24 cellular contexts compared by ENCODE assay signal in genomic region chr17:17806035-17806434, GRCh38. TPM values are rescaled to one million over a fixed set of nuclear protein-coding genes. Genes with fewer than 3 reads are reported as not detected.
DNase-seq lines count a peak whose midpoint lies in the region; ATAC-seq and TF ChIP-seq lines count a peak whose summit lies in the region.
"Had no signal": no experiment of that assay in that cellular context is flagged by ENCODE, and none has a peak within 500 bp of the region (broad histone marks: within the 10 kb centered on the region; RNA-seq: fewer than 3 reads in every experiment).

No MANE protein-coding gene starts in this region.

- no peak overlapping the region for H2AFZ ChIP-seq in neural progenitor cell (replicated peaks)
- H2AFZ ChIP-seq: GM23248 had no signal

- H3K27ac ChIP-seq in CD8-positive, alpha-beta T cell (ENCODE audit: low read depth, low read length), result no peak overlapping the region
- no peak overlapping the region for H3K27ac ChIP-seq in neural progenitor cell
- no peak overlapping the region for H3K27ac ChIP-seq in tibial artery
- H3K27ac ChIP-seq: GM23248, SK-N-MC, VCaP had no signal

- H3K27me3 ChIP-seq in CD8-positive, alpha-beta T cell (ENCODE audit: insufficient read depth, low read length), result no peaks in the 10 kb centered on the region
- H3K27me3 ChIP-seq in neural progenitor cell, result peaks cover 27% of the 10 kb centered on the region
- H3K27me3 ChIP-seq in tibial artery, result no peaks in the 10 kb centered on the region
- H3K27me3 ChIP-seq: tibial nerve had no signal

- peaks cover 23% of the 10 kb centered on the region for H3K36me3 Mint-ChIP-seq in activated CD8-positive, alpha-beta T cell treated with anti-CD3 and anti-CD28 coated beads, Interleukin-2, amount 10 ng/mL, durations not matched to agents 7 days and 5 days (ENCODE audit: low read depth)
- peaks cover 13% of the 10 kb centered on the region for H3K36me3 Mint-ChIP-seq in activated CD8-positive, alpha-beta T cell treated with anti-CD3 and anti-CD28 coated beads for 36 hours (ENCODE audit: low read depth)
- peaks cover 36% of the 10 kb centered on the region for H3K36me3 Mint-ChIP-seq in CD8-positive, alpha-beta T cell
- peaks cover 11% of the 10 kb centered on the region for H3K36me3 Mint-ChIP-seq in central memory CD8-positive, alpha-beta T cell (ENCODE audit: insufficient read depth)
- peaks cover 19% of the 10 kb centered on the region for H3K36me3 Mint-ChIP-seq in neural progenitor cell

- no peak overlapping the region for H3K4me3 Mint-ChIP-seq in activated CD8-positive, alpha-beta T cell treated with anti-CD3 and anti-CD28 coated beads, Interleukin-2, amount 10 ng/mL, durations not matched to agents 7 days and 5 days
- no peak overlapping the region for H3K4me3 Mint-ChIP-seq in activated CD8-positive, alpha-beta T cell treated with anti-CD3 and anti-CD28 coated beads for 36 hours
- no peak overlapping the region for H3K4me3 Mint-ChIP-seq in CD8-positive, alpha-beta T cell
- no peak overlapping the region for H3K4me3 Mint-ChIP-seq in central memory CD8-positive, alpha-beta T cell
- no peak overlapping the region for H3K4me3 Mint-ChIP-seq in neural progenitor cell
- H3K4me3 Mint-ChIP-seq: activated CD4-positive, alpha-beta T cell treated with anti-CD3 and anti-CD28 coated beads, Interleukin-2, amount 10 ng/mL, durations not matched to agents 7 days and 5 days; dendritic cell treated with granulocyte-macrophage colony-stimulating factor and Interleukin-4, amounts not matched to agents 40 ng/mL and 50 ng/mL, for 4 days; stimulated activated naive CD8-positive, alpha-beta T cell treated with anti-CD3 and anti-CD28 coated beads, Interleukin-15, Interleukin-2, amounts not matched to agents 100 ng/mL and 50 ng/mL, for 24 hours; T-helper 2 cell treated with Interferon-gamma antibody and Interleukin-4, amounts not matched to agents 5 μg/mL and 100 μg/mL, for 36 hours had no signal

- intact Hi-C loops in activated CD8-positive, alpha-beta T cell treated with anti-CD3 and anti-CD28 coated beads for 36 hours (cut with micrococcal nuclease), result no loop called here
- intact Hi-C loops in CD8-positive, alpha-beta T cell (cut with DNase I, micrococcal nuclease), result no loop called here
- intact Hi-C loops in tibial artery (cut with DNase I; ENCODE audit: low total_unique reads), result loop anchor here (10.0 kb wide), 1 partner anchor 219 kb away; no protein-coding TSS in a partner anchor

- H3K4me3 ChIP-seq in CD8-positive, alpha-beta T cell (ENCODE audit: low read depth, low read length), result no peak overlapping the region
- H3K4me3 ChIP-seq in neural progenitor cell, result no peak overlapping the region
- no peak overlapping the region for H3K4me3 ChIP-seq in tibial artery
- H3K4me3 ChIP-seq: GM23248, SK-N-MC, tibial nerve had no signal

- no peak for DNase-seq in activated CD8-positive, alpha-beta T cell treated with anti-CD3 and anti-CD28 coated beads, Interleukin-2, amount 10 ng/mL, durations not matched to agents 7 days and 5 days
- DNase-seq in activated CD8-positive, alpha-beta T cell treated with anti-CD3 and anti-CD28 coated beads for 36 hours, result no peak
- no peak for DNase-seq in CD8-positive, alpha-beta T cell
- DNase-seq in central memory CD8-positive, alpha-beta T cell (ENCODE audit: low spot score in 2 of 2), result no peak
- DNase-seq in neural progenitor cell (ENCODE audit: low spot score) (no peak), tibial artery (no peak)
- DNase-seq: activated CD4-positive, alpha-beta T cell treated with anti-CD3 and anti-CD28 coated beads, Interleukin-2, amount 10 ng/mL, durations not matched to agents 7 days and 5 days; activated CD8-positive, alpha-beta memory T cell treated with anti-CD3 and anti-CD28 coated beads, Interleukin-2, amount 50 U/mL, for 4 hours; activated gamma-delta T cell; AML-193; amniotic stem cell; CD8-positive, alpha-beta memory T cell; NCI-H2081; NCI-H774; stimulated activated CD4-positive, alpha-beta T cell treated with anti-CD3 and anti-CD28 coated beads, Interleukin-4, amount 100 ng/mL, for 4 hours had no signal

- H3K9ac ChIP-seq in neural progenitor cell, result no peak overlapping the region
- H3K9ac ChIP-seq: GM23248 had no signal

- no peaks in the 10 kb centered on the region for H3K9me3 ChIP-seq in CD8-positive, alpha-beta T cell (ENCODE audit: low read length)
- H3K9me3 ChIP-seq in neural progenitor cell (ENCODE audit: low read depth) (no peaks in the 10 kb centered on the region), tibial artery (no peaks in the 10 kb centered on the region)
- H3K9me3 ChIP-seq: tibial nerve had no signal

- CTCF ChIA-PET in activated CD8-positive, alpha-beta T cell treated with anti-CD3 and anti-CD28 coated beads, Interleukin-2, amount 10 ng/mL, durations not matched to agents 7 days and 5 days (lab: Charles Lee), result interaction anchor here (1.1 kb wide), 1 partner anchor 113 kb away, joined by 3 read pairs; no protein-coding TSS in a partner anchor
- CTCF ChIA-PET in activated CD8-positive, alpha-beta T cell treated with anti-CD3 and anti-CD28 coated beads for 36 hours (lab: Charles Lee), result interaction anchor here (0.8 to 2.1 kb wide), 4 partner anchors 9 to 71 kb away, joined by 3 to 4 read pairs (median 3); no protein-coding TSS in a partner anchor
- CTCF ChIA-PET in CD8-positive, alpha-beta T cell (lab: Charles Lee), result interaction anchor here (1.0 to 11.2 kb wide), 2 partner anchors 9 to 48 kb away, joined by 4 to 308 read pairs; no protein-coding TSS in a partner anchor

- H3K9me3 Mint-ChIP-seq in activated CD8-positive, alpha-beta T cell treated with anti-CD3 and anti-CD28 coated beads, Interleukin-2, amount 10 ng/mL, durations not matched to agents 7 days and 5 days (ENCODE audit: insufficient read depth), result no peaks in the 10 kb centered on the region
- no peaks in the 10 kb centered on the region for H3K9me3 Mint-ChIP-seq in activated CD8-positive, alpha-beta T cell treated with anti-CD3 and anti-CD28 coated beads for 36 hours
- no peaks in the 10 kb centered on the region for H3K9me3 Mint-ChIP-seq in CD8-positive, alpha-beta T cell
- H3K9me3 Mint-ChIP-seq in central memory CD8-positive, alpha-beta T cell, result no peaks in the 10 kb centered on the region
- H3K9me3 Mint-ChIP-seq in neural progenitor cell, result no peaks in the 10 kb centered on the region
- H3K9me3 Mint-ChIP-seq: activated CD4-positive, alpha-beta T cell treated with anti-CD3 and anti-CD28 coated beads, Interleukin-2, amount 10 ng/mL, durations not matched to agents 7 days and 5 days; CD8-positive, alpha-beta memory T cell; dendritic cell treated with granulocyte-macrophage colony-stimulating factor and Interleukin-4, amounts not matched to agents 40 ng/mL and 50 ng/mL, for 4 days; stimulated activated naive CD8-positive, alpha-beta T cell treated with anti-CD3 and anti-CD28 coated beads, Interleukin-15, Interleukin-2, amounts not matched to agents 100 ng/mL and 50 ng/mL, for 24 hours; T-helper 2 cell treated with Interferon-gamma antibody and Interleukin-4, amounts not matched to agents 5 μg/mL and 100 μg/mL, for 36 hours had no signal

- peaks cover 16% of the 10 kb centered on the region for H3K4me1 Mint-ChIP-seq in activated CD8-positive, alpha-beta T cell treated with anti-CD3 and anti-CD28 coated beads, Interleukin-2, amount 10 ng/mL, durations not matched to agents 7 days and 5 days (ENCODE audit: low read depth)
- H3K4me1 Mint-ChIP-seq in activated CD8-positive, alpha-beta T cell treated with anti-CD3 and anti-CD28 coated beads for 36 hours (ENCODE audit: low read depth), result peaks cover 13% of the 10 kb centered on the region
- H3K4me1 Mint-ChIP-seq in CD8-positive, alpha-beta T cell (ENCODE audit: low read depth), result peaks cover 8% of the 10 kb centered on the region
- H3K4me1 Mint-ChIP-seq in central memory CD8-positive, alpha-beta T cell, result peaks cover 8% of the 10 kb centered on the region
- peaks cover 22% of the 10 kb centered on the region for H3K4me1 Mint-ChIP-seq in neural progenitor cell

- no peaks in the 10 kb centered on the region for H3K4me1 ChIP-seq in CD8-positive, alpha-beta T cell (ENCODE audit: insufficient read depth, low read length)
- H3K4me1 ChIP-seq in neural progenitor cell, result peaks cover 20% of the 10 kb centered on the region
- peaks cover 0 to 20% (median 14%) of the 10 kb centered on the region in 4 donors for H3K4me1 ChIP-seq in tibial artery

- no peaks in the 10 kb centered on the region for H3K79me2 ChIP-seq in neural progenitor cell (ENCODE audit: low read depth)

- H4K20me1 ChIP-seq in neural progenitor cell (ENCODE audit: low read depth), result peaks cover 67% of the 10 kb centered on the region

- H3F3A ChIP-seq in neural progenitor cell (ENCODE audit: low read depth), result peaks cover 18% of the 10 kb centered on the region

- H3K4me2 ChIP-seq in neural progenitor cell, result no peak overlapping the region

- peak overlapping the region; percentile 2 for H3K27ac Mint-ChIP-seq in activated CD8-positive, alpha-beta T cell treated with anti-CD3 and anti-CD28 coated beads, Interleukin-2, amount 10 ng/mL, durations not matched to agents 7 days and 5 days
- no peak overlapping the region for H3K27ac Mint-ChIP-seq in activated CD8-positive, alpha-beta T cell treated with anti-CD3 and anti-CD28 coated beads for 36 hours
- H3K27ac Mint-ChIP-seq in CD8-positive, alpha-beta T cell, result peak overlapping the region; percentile 63
- H3K27ac Mint-ChIP-seq in central memory CD8-positive, alpha-beta T cell (ENCODE audit: low read depth), result peak overlapping the region; percentile 33
- H3K27ac Mint-ChIP-seq in neural progenitor cell, result peak overlapping the region; percentile 15
- H3K27ac Mint-ChIP-seq: activated CD4-positive, alpha-beta T cell treated with anti-CD3 and anti-CD28 coated beads, Interleukin-2, amount 10 ng/mL, durations not matched to agents 7 days and 5 days; dendritic cell treated with granulocyte-macrophage colony-stimulating factor and Interleukin-4, amounts not matched to agents 40 ng/mL and 50 ng/mL, for 4 days; stimulated activated naive CD8-positive, alpha-beta T cell treated with anti-CD3 and anti-CD28 coated beads, Interleukin-15, Interleukin-2, amounts not matched to agents 100 ng/mL and 50 ng/mL, for 24 hours had no signal

- POLR2A ChIA-PET in activated CD8-positive, alpha-beta T cell treated with anti-CD3 and anti-CD28 coated beads, Interleukin-2, amount 10 ng/mL, durations not matched to agents 7 days and 5 days (lab: Charles Lee), result interaction anchor here (1.3 kb wide), 1 partner anchor 14 kb away, joined by 5 read pairs; no protein-coding TSS in a partner anchor
- POLR2A ChIA-PET in activated CD8-positive, alpha-beta T cell treated with anti-CD3 and anti-CD28 coated beads for 36 hours (lab: Charles Lee), result interaction anchor here (1.0 to 2.0 kb wide), 3 partner anchors 9 to 31 kb away, joined by 3 to 6 read pairs (median 3); no protein-coding TSS in a partner anchor
- POLR2A ChIA-PET in CD8-positive, alpha-beta T cell (lab: Charles Lee), result no interaction called here

- no peaks in the 10 kb centered on the region for H3K36me3 ChIP-seq in CD8-positive, alpha-beta T cell (ENCODE audit: insufficient read depth, low read length)
- H3K36me3 ChIP-seq in neural progenitor cell (no peaks in the 10 kb centered on the region), tibial artery (peaks cover 0 to 60% (median 8%) of the 10 kb centered on the region in 3 donors)

- H3K27me3 Mint-ChIP-seq in activated CD8-positive, alpha-beta T cell treated with anti-CD3 and anti-CD28 coated beads, Interleukin-2, amount 10 ng/mL, durations not matched to agents 7 days and 5 days (ENCODE audit: low read depth), result no peaks in the 10 kb centered on the region
- H3K27me3 Mint-ChIP-seq in activated CD8-positive, alpha-beta T cell treated with anti-CD3 and anti-CD28 coated beads for 36 hours, result no peaks in the 10 kb centered on the region
- H3K27me3 Mint-ChIP-seq in CD8-positive, alpha-beta T cell (ENCODE audit: low read depth), result no peaks in the 10 kb centered on the region
- no peaks in the 10 kb centered on the region for H3K27me3 Mint-ChIP-seq in central memory CD8-positive, alpha-beta T cell
- H3K27me3 Mint-ChIP-seq in neural progenitor cell (ENCODE audit: insufficient read depth, low read depth), result peaks cover 21% of the 10 kb centered on the region
- H3K27me3 Mint-ChIP-seq: activated CD4-positive, alpha-beta T cell treated with anti-CD3 and anti-CD28 coated beads, Interleukin-2, amount 10 ng/mL, durations not matched to agents 7 days and 5 days; CD8-positive, alpha-beta memory T cell; dendritic cell treated with granulocyte-macrophage colony-stimulating factor and Interleukin-4, amounts not matched to agents 40 ng/mL and 50 ng/mL, for 4 days; stimulated activated naive CD8-positive, alpha-beta T cell treated with anti-CD3 and anti-CD28 coated beads, Interleukin-15, Interleukin-2, amounts not matched to agents 100 ng/mL and 50 ng/mL, for 24 hours had no signal

- no peak for ATAC-seq in activated CD8-positive, alpha-beta T cell treated with anti-CD3 and anti-CD28 coated beads, Interleukin-2, amount 10 ng/mL, durations not matched to agents 7 days and 5 days
- no peak for ATAC-seq in activated CD8-positive, alpha-beta T cell treated with anti-CD3 and anti-CD28 coated beads for 36 hours
- no peak for ATAC-seq in CD8-positive, alpha-beta T cell
- no peak for ATAC-seq in central memory CD8-positive, alpha-beta T cell (replicated peaks; ENCODE audit: extremely low read depth, poor library complexity, severe bottlenecking)
- ATAC-seq in GM21423 (IDR thresholded peaks at IDR 0.05; ENCODE audit: unreplicated experiment), result no peak
- no peak for ATAC-seq in HG03354 (IDR thresholded peaks at IDR 0.05; ENCODE audit: poor library complexity, severe bottlenecking, unreplicated experiment)

- no peak for TF ChIP-seq CTCF in activated CD8-positive, alpha-beta T cell treated with anti-CD3 and anti-CD28 coated beads for 36 hours (IDR thresholded peaks at IDR 0.05)
- TF ChIP-seq CTCF in CD8-positive, alpha-beta T cell (IDR thresholded peaks at IDR 0.05), result no peak
- no peak for TF ChIP-seq CTCF in neural progenitor cell (IDR thresholded peaks at IDR 0.05)
- no peak for TF ChIP-seq CTCF in tibial artery (IDR thresholded peaks at IDR 0.05)

RNA-seq across cellular contexts. Expression of gene SREBF1, which starts 30.8 kb away (rescaled TPM):
- total RNA-seq in activated CD8-positive, alpha-beta T cell treated with anti-CD3 and anti-CD28 coated beads, Interleukin-2, amount 10 ng/mL, durations not matched to agents 7 days and 5 days, result 100 to 1,000 TPM; 212 to 254 TPM
- 100 to 1,000 TPM; 103 to 116 TPM for total RNA-seq in activated CD8-positive, alpha-beta T cell treated with anti-CD3 and anti-CD28 coated beads for 36 hours
- 100 to 1,000 TPM; 401 to 412 TPM for total RNA-seq in CD8-positive, alpha-beta T cell
- total RNA-seq in neural progenitor cell (ENCODE audit: low replicate concordance), result 12.7 and 41.0 TPM in 2 replicates
